8 cellular contexts compared by ENCODE assay signal in genomic region chr2:97806738-97807618, GRCh38.
DNase-seq lines count a peak whose midpoint lies in the region; ATAC-seq and TF ChIP-seq lines count a peak whose summit lies in the region.

No MANE protein-coding gene starts in this region.

- no peaks in the 10 kb centered on the region for H3K9me3 ChIP-seq in CD4-positive, CD25-positive, alpha-beta regulatory T cell (ENCODE audit: control insufficient read depth in 2 of 2, low read length in 2 of 2)

- H3K9me3 Mint-ChIP-seq in CD4-positive, CD25-positive, alpha-beta regulatory T cell, result no peaks in the 10 kb centered on the region
- H3K9me3 Mint-ChIP-seq in activated T-helper 17 cell treated with anti-CD3 and anti-CD28 coated beads, Interleukin-2, amount 50 U/mL, for 72 hours, result no peaks in the 10 kb centered on the region

- H3K36me3 ChIP-seq in CD4-positive, CD25-positive, alpha-beta regulatory T cell (ENCODE audit: control insufficient read depth, insufficient read depth, low read length), result peaks cover 55% of the 10 kb centered on the region

- peak; percentile 46 to 75 (median 66) for DNase-seq in CD4-positive, CD25-positive, alpha-beta regulatory T cell
- peak; percentile 56 for DNase-seq in M059J (ENCODE audit: low read depth)
- DNase-seq in RPMI8226, result peak; percentile 72
- peak; percentile 78 for DNase-seq in fibroblast of villous mesenchyme (ENCODE audit: low read depth)
- peak; percentile 26 for DNase-seq in non-pigmented ciliary epithelial cell (ENCODE audit: low read depth)
- peak in 48 of 49 donors; percentile 4 to 84 (median 62) for DNase-seq in substantia nigra (lab: John Stamatoyannopoulos, UW)

- no peaks in the 10 kb centered on the region for H3K4me1 ChIP-seq in CD4-positive, CD25-positive, alpha-beta regulatory T cell (ENCODE audit: control insufficient read depth, insufficient read depth, low read length, poor library complexity, severe bottlenecking)

- no peak overlapping the region for H3K27ac ChIP-seq in CD4-positive, CD25-positive, alpha-beta regulatory T cell (ENCODE audit: insufficient read depth, low read length, poor library complexity, severe bottlenecking)
- H3K27ac ChIP-seq in substantia nigra (ENCODE audit: low read depth, low read length, poor library complexity, severe bottlenecking), result no peak overlapping the region

- H3K4me3 ChIP-seq in CD4-positive, CD25-positive, alpha-beta regulatory T cell (ENCODE audit: low read depth, low read length), result no peak overlapping the region
- no peak overlapping the region for H3K4me3 ChIP-seq in fibroblast of villous mesenchyme (ENCODE audit: low read depth, low read length)

- H3K4me3 Mint-ChIP-seq in CD4-positive, CD25-positive, alpha-beta regulatory T cell, result no peak overlapping the region
- no peak overlapping the region for H3K4me3 Mint-ChIP-seq in activated T-helper 17 cell treated with anti-CD3 and anti-CD28 coated beads, Interleukin-2, amount 50 U/mL, for 72 hours

- H3K36me3 Mint-ChIP-seq in CD4-positive, CD25-positive, alpha-beta regulatory T cell, result peaks cover 33% of the 10 kb centered on the region
- peaks cover 52% of the 10 kb centered on the region for H3K36me3 Mint-ChIP-seq in activated T-helper 17 cell treated with anti-CD3 and anti-CD28 coated beads, Interleukin-2, amount 50 U/mL, for 72 hours (ENCODE audit: low read depth)

- peak; percentile 91 for TF ChIP-seq CTCF in fibroblast of villous mesenchyme (IDR thresholded peaks at IDR 0.05; ENCODE audit: insufficient read depth, low read depth, low read length)

- H3K27ac Mint-ChIP-seq in CD4-positive, CD25-positive, alpha-beta regulatory T cell, result no peak overlapping the region
- no peak overlapping the region for H3K27ac Mint-ChIP-seq in activated T-helper 17 cell treated with anti-CD3 and anti-CD28 coated beads, Interleukin-2, amount 50 U/mL, for 72 hours

- peaks cover 0 to 4% (median 1%) of the 10 kb centered on the region in 4 donors for H3K4me1 Mint-ChIP-seq in CD4-positive, CD25-positive, alpha-beta regulatory T cell
- H3K4me1 Mint-ChIP-seq in activated T-helper 17 cell treated with anti-CD3 and anti-CD28 coated beads, Interleukin-2, amount 50 U/mL, for 72 hours, result no peaks in the 10 kb centered on the region

- H3K27me3 ChIP-seq in CD4-positive, CD25-positive, alpha-beta regulatory T cell (ENCODE audit: control insufficient read depth, insufficient read depth, low read length), result no peaks in the 10 kb centered on the region

- peak; percentile 86 to 90 for ATAC-seq in CD4-positive, CD25-positive, alpha-beta regulatory T cell (ENCODE audit: low read depth in 2 of 2)
- peak; percentile 64 for ATAC-seq in GM21390 (IDR thresholded peaks at IDR 0.05; ENCODE audit: unreplicated experiment)
- ATAC-seq in activated T-helper 17 cell treated with anti-CD3 and anti-CD28 coated beads, Interleukin-2, amount 50 U/mL, for 72 hours (replicated peaks), result peak; percentile 93

- H3K27me3 Mint-ChIP-seq in CD4-positive, CD25-positive, alpha-beta regulatory T cell, result no peaks in the 10 kb centered on the region
- no peaks in the 10 kb centered on the region for H3K27me3 Mint-ChIP-seq in activated T-helper 17 cell treated with anti-CD3 and anti-CD28 coated beads, Interleukin-2, amount 50 U/mL, for 72 hours

Comparison
In these comparisons a context has a peak if more than half of its experiments do, and no peak if none do; other contexts are left out.
1. DNase-seq: peak in every context shown above with its lines; median percentile 78 in fibroblast of villous mesenchyme; 72 in RPMI8226; 66 in CD4-positive, CD25-positive, alpha-beta regulatory T cell; 62 in substantia nigra; 56 in M059J; 26 in non-pigmented ciliary epithelial cell.